Comparison of ENCODE assay signal across 22 cellular contexts in the genomic region with DNA sequence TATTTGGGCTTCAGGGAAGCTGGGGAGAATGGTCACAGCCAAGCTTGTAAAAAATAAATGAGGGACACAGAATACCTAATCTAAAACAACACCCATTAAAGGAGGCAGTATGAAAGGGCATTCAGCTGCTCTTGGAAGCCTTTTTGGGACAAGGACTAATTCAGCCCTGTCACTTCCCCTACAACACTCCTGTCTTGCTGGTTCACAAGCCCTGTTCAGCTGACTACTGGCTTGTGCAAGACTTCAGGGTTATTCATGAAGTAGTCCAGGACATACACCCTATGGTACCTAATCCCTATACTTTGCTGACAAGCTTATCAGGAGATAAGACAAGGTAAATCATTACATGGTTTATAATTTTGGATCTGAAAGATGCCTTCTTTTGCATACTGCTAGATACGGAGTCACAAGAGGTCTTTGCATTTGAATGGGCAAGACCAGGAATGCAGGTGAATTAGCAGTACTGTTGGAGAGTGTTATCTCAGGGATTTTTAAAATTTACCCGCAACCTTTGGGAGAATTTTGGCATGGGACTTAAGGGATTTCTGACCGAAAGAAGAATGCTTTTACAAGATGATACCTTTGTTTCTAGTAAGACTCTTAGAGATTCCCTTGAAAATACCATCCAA.
"Had no signal": no experiment of that assay in that cellular context is flagged by ENCODE, and none has a peak within 500 bp of the region (broad histone marks: within the 10 kb centered on the region; RNA-seq: fewer than 3 reads in every experiment).

No MANE protein-coding gene starts in this region.

- ATAC-seq: effector memory CD8-positive, alpha-beta T cell; natural killer cell; right cardiac atrium had no signal

- DNase-seq: activated CD4-positive, alpha-beta T cell treated with anti-CD3 and anti-CD28 coated beads for 48 hours; activated CD4-positive, alpha-beta T cell treated with anti-CD3 and anti-CD28 coated beads, Interleukin-2, amount 50 U/mL, for 48 hours; activated CD8-positive, alpha-beta memory T cell treated with anti-CD3 and anti-CD28 coated beads, Interleukin-2, amount 50 U/mL, for 4 hours; activated effector memory CD4-positive, alpha-beta T cell treated with anti-CD3 and anti-CD28 coated beads, Interleukin-2, amount 50 U/mL, for 16 hours; activated naive CD4-positive, alpha-beta T cell treated with anti-CD3 and anti-CD28 coated beads for 36 hours; activated naive CD8-positive, alpha-beta T cell treated with anti-CD3 and anti-CD28 coated beads for 36 hours; activated T-cell treated with anti-CD3 and anti-CD28 coated beads, Interleukin-2, amount 50 U/mL, for 1 hour; adrenal gland; brain microvascular endothelial cell; effector memory CD8-positive, alpha-beta T cell; foreskin melanocyte; immature natural killer cell; kidney; natural killer cell; right cardiac atrium; stimulated activated CD4-positive, alpha-beta T cell treated with anti-CD3 and anti-CD28 coated beads, Interleukin-2, amount 100 ng/mL, for 48 hours; stimulated activated naive CD4-positive, alpha-beta T cell treated with Interleukin-2 at 50 U/mL for 16 hours had no signal

- H3K4me1 ChIP-seq: adrenal gland, esophagus muscularis mucosa, tibial nerve had no signal

- H3K27ac ChIP-seq: adrenal gland, brain microvascular endothelial cell, coronary artery, esophagus muscularis mucosa, tibial nerve had no signal

- H3K36me3 ChIP-seq: adrenal gland, brain microvascular endothelial cell, esophagus muscularis mucosa, tibial nerve had no signal

- H3K4me3 ChIP-seq: adrenal gland, coronary artery, esophagus muscularis mucosa, tibial nerve had no signal

- FAIRE-seq: astrocyte, kidney, urothelium cell line had no signal

- H3K9me3 ChIP-seq: adrenal gland, esophagus muscularis mucosa, tibial nerve had no signal

- H3K27me3 ChIP-seq: adrenal gland, brain microvascular endothelial cell, esophagus muscularis mucosa, tibial nerve had no signal
